ENCODE assay signal across 9 cellular contexts in the genomic region with DNA sequence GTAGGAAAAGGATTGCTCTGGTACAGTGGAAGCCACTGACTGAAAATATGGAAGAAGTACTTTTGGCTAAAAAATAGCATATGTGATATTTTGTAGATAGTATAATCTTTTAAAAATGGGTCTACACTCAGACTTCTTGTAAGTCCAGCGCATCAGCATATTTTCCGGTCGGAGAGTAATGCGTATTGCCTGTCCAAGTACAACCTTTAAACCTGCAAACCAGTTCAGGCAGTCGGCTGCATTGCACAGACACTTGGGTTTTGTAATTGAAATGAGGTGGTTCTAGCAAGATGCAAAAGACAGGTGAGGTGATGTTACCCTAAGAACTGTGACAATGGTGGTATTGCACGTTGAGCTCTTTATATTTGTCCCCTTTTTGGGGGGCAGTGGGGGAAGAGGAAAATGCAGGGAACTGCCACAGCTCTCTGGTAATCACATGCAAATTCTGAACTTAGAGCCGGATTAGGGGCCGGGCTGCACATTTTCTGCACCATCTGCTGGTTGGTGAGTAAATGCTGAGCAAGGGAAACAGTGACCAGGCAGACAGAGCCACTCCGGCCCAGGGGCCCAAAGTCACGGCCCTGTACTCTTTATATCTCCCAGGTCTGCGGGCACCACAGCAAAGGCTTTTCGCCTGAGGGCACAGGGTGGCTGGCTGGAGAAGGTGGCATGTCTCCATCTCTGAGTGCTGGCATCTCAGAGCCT. TPM values are rescaled to one million over a fixed set of nuclear protein-coding genes. Genes with fewer than 3 reads are reported as not detected.
DNase-seq lines count a peak whose midpoint lies in the region; ATAC-seq, FAIRE-seq and TF ChIP-seq lines count a peak whose summit lies in the region.
"Had no signal": no experiment of that assay in that cellular context is flagged by ENCODE, and none has a peak within 500 bp of the region (broad histone marks: within the 10 kb centered on the region; RNA-seq: fewer than 3 reads in every experiment).

No MANE protein-coding gene starts in this region.

- no peak overlapping the region for H2BK120ac ChIP-seq in H1 (replicated peaks; ENCODE audit: low read depth, low read length)

- H4K8ac ChIP-seq in H1 (ENCODE audit: extremely low read depth, insufficient read depth, low read length), result no peak overlapping the region

- H3K56ac ChIP-seq in H1 (replicated peaks; ENCODE audit: insufficient read length, low read depth, low read length), result no peak overlapping the region

- H3K9ac ChIP-seq in H1 (replicated peaks in 1 of 4; ENCODE audit: extremely low read depth in 1 of 4, low read depth in 3 of 4, low read length in 3 of 4) (no peak overlapping the region), skeletal muscle satellite cell (ENCODE audit: low read depth, low read length) (no peak overlapping the region)

- no peak overlapping the region for H2AK5ac ChIP-seq in H1 (ENCODE audit: low read depth, low read length)

- no peak for TF ChIP-seq POLR2A in H1 (IDR thresholded peaks at IDR 0.05; ENCODE audit: control extremely low read depth in 1 of 2, low read depth in 2 of 2, low read length in 2 of 2)

- POLR2A ChIA-PET in H1 (lab: Charles Lee; ENCODE audit: partially characterized antibody), result interaction anchor here (0.9 kb wide), 2 partner anchors 13 to 137 kb away, joined by 3 read pairs; no protein-coding TSS in a partner anchor

- CTCF ChIA-PET in H1 (lab: Charles Lee; ENCODE audit: partially characterized antibody), result interaction anchor here (1.0 to 2.0 kb wide), 8 partner anchors 9 to 390 kb away, joined by 3 to 8 read pairs (median 4); no protein-coding TSS in a partner anchor

- peaks cover under 1% of the 10 kb centered on the region for H3K79me1 ChIP-seq in H1 (ENCODE audit: low read depth, low read length)

- H3K18ac ChIP-seq in H1 (ENCODE audit: extremely low read depth, low read length), result no peak overlapping the region

- 0 out of 2 replicates have a peak overlapping the region, but pooled peaks have one; percentile 46 for H2BK15ac ChIP-seq in H1 (ENCODE audit: low read length)

- WGBS in H1 (ENCODE audit: extremely low coverage in 1 of 2, insufficient coverage in 1 of 2, insufficient read length in 1 of 2, insufficient replicate concordance in 2 of 2, low coverage in 1 of 2, low lambda C conversion rate in 2 of 2, missing lambda C conversion rate in 1 of 2), 2 experiments, result 77% methylated on average over 12 of the region's 12 CpGs; no CpG with 5 or more reads in 1 of the 2 experiments

- no peak overlapping the region for H3K14ac ChIP-seq in H1 (ENCODE audit: insufficient read length)

- TF ChIP-seq EP300 in H1 (IDR thresholded peaks at IDR 0.05; ENCODE audit: borderline replicate concordance in 1 of 2, low read depth in 2 of 2, low read length in 2 of 2), result no peak

- H3K27ac ChIP-seq in H1 (ENCODE audit: low read depth, low read length), result no peak overlapping the region

- H3K36me3 ChIP-seq in H1 (ENCODE audit: control insufficient read depth in 2 of 4, insufficient read depth in 4 of 4, low read length in 3 of 4), result no peaks in the 10 kb centered on the region; a peak in 1 of 8 replicates
- H3K36me3 ChIP-seq in skeletal muscle satellite cell (ENCODE audit: insufficient read depth, low read length), result no peaks in the 10 kb centered on the region

- H3K4me2 ChIP-seq in H1 (ENCODE audit: insufficient read depth in 1 of 2, low read depth in 2 of 2, low read length in 2 of 2) (peak overlapping the region; percentile 90 to 91; a peak in 3 of 4 replicates), skeletal muscle satellite cell (ENCODE audit: low read length) (peak overlapping the region; percentile 99)

- peaks cover 14 to 46% (median 37%) of the 10 kb centered on the region in 4 experiments for H3K27me3 ChIP-seq in H1 (replicated peaks in 1 of 4; ENCODE audit: control insufficient read depth in 3 of 4, extremely low read depth in 1 of 4, insufficient read depth in 3 of 4, low read length in 3 of 4)
- H3K27me3 ChIP-seq in skeletal muscle satellite cell (ENCODE audit: control insufficient read depth, insufficient read depth, low read length), result peaks cover 14% of the 10 kb centered on the region

- no peak overlapping the region for H3K23ac ChIP-seq in H1 (ENCODE audit: insufficient read length)

- peak; percentile 36 for ATAC-seq in GM18511 (IDR thresholded peaks at IDR 0.05; ENCODE audit: unreplicated experiment)

- peak overlapping the region; percentile 69 for H3K4ac ChIP-seq in H1 (replicated peaks; ENCODE audit: insufficient read length, low read depth, low read length)

- H3K9me3 ChIP-seq in H1 (ENCODE audit: insufficient read depth in 2 of 2, low read depth in 1 of 2, low read length in 1 of 2) (no peaks in the 10 kb centered on the region), skeletal muscle satellite cell (replicated peaks; ENCODE audit: low read length) (no peaks in the 10 kb centered on the region)

- H2BK12ac ChIP-seq in H1 (ENCODE audit: low read depth, low read length), result no peak overlapping the region

- H4K91ac ChIP-seq in H1 (replicated peaks; ENCODE audit: insufficient read length, low read length), result no peak overlapping the region

- FAIRE-seq in H1 (lab: Jason Lieb, UNC), result no peak

- no peak overlapping the region for H2BK5ac ChIP-seq in H1 (ENCODE audit: low read depth, low read length)

- DNase-seq in LNCaP clone FGC (ENCODE audit: low read depth), result no peak
- no peak for DNase-seq in H1 (ENCODE audit: low read depth in 1 of 2, low spot score in 2 of 2)
- DNase-seq in OCI-M1 (lab: John Stamatoyannopoulos, UW), result no peak
- DNase-seq in NCI-H2029 treated with DMSO at 0.1 percent for 48 hours (lab: John Stamatoyannopoulos, UW), result no peak
- DNase-seq in HuH-7 (ENCODE audit: low spot score), result no peak
- DNase-seq in HuH-7.5 (ENCODE audit: low spot score), result no peak
- DNase-seq: NCI-H1092 had no signal

- peak overlapping the region; percentile 28 for H3K4me3 ChIP-seq in LNCaP clone FGC (ENCODE audit: low read depth, low read length)
- H3K4me3 ChIP-seq in H1 (ENCODE audit: extremely low read depth in 1 of 4, insufficient read depth in 2 of 4, low read depth in 3 of 4, low read length in 4 of 4), result peak overlapping the region in 1 of 4 experiments; percentile 5; a peak in 1 of 8 replicates
- H3K4me3 ChIP-seq in skeletal muscle satellite cell (ENCODE audit: low read length), result peak overlapping the region; percentile 90

- no peak overlapping the region for H2AFZ ChIP-seq in H1 (ENCODE audit: low read length)

- peaks cover 0 to 3% of the 10 kb centered on the region in 2 experiments; a peak in 1 of 4 replicates for H3K79me2 ChIP-seq in H1 (ENCODE audit: control insufficient read depth in 1 of 2, insufficient read depth in 2 of 2, low read length in 2 of 2)

- no peak overlapping the region for H4K5ac ChIP-seq in H1 (ENCODE audit: insufficient read length, low read depth, low read length)

- H2BK20ac ChIP-seq in H1 (ENCODE audit: low read length), result no peak overlapping the region

- TF ChIP-seq CTCF in LNCaP clone FGC (IDR thresholded peaks at IDR 0.05; ENCODE audit: control insufficient read depth, extremely low read depth, insufficient read depth) (no peak), H1 (IDR thresholded peaks at IDR 0.05; ENCODE audit: control extremely low read depth in 1 of 3, insufficient read depth in 1 of 3, low read depth in 1 of 3, low read length in 3 of 3) (no peak)

- H3K4me1 ChIP-seq in H1 (replicated peaks in 1 of 4; ENCODE audit: control insufficient read depth in 3 of 4, insufficient read depth in 4 of 4, low read length in 3 of 4) (peaks cover 6 to 11% (median 9%) of the 10 kb centered on the region in 4 experiments), skeletal muscle satellite cell (ENCODE audit: control insufficient read depth, insufficient read depth, low read length) (peaks cover 12% of the 10 kb centered on the region)

- TF ChIP-seq RAD21 in H1 (IDR thresholded peaks at IDR 0.05 in 1 of 2, conservative IDR thresholded peaks at IDR 0.05 in 1 of 2; ENCODE audit: low read depth in 2 of 2, low read length in 2 of 2), result no peak

- peaks cover 21% of the 10 kb centered on the region for H3K23me2 ChIP-seq in H1 (ENCODE audit: low read depth, low read length)

- peaks cover 4 to 19% of the 10 kb centered on the region in 2 experiments for H4K20me1 ChIP-seq in H1 (replicated peaks in 1 of 2; ENCODE audit: control insufficient read depth in 1 of 2, insufficient read depth in 2 of 2, low read length in 2 of 2)

TF ChIP-seq in H1, 55 proteins besides CTCF, POLR2A, EP300 and RAD21:
- TF ChIP-seq SIRT6 (IDR thresholded peaks at IDR 0.05; ENCODE audit: low read length), result no peak
- TF ChIP-seq MAFK (IDR thresholded peaks at IDR 0.05; ENCODE audit: low read depth, low read length), result peak; percentile 64; the same call in 1 of the 2 replicates

RNA-seq across cellular contexts. Expression of gene GPR137B, which starts 2.3 kb away (rescaled TPM):
- total RNA-seq in H1 (2021; fragmentation: NEBNext Ultra II Directional; extraction: Animal tissue kit (Norgen Biotek cat#: 25700)), result 7.4 and 7.7 TPM in 2 replicates
- polyA plus RNA-seq in H1 (2011; rRNA removed), result 6.4 and 6.9 TPM in 2 replicates
- 3.8 TPM for polyA plus RNA-seq in H1 (2011; cell fraction: cytosol; rRNA removed)
- 17.5 TPM for polyA plus RNA-seq in H1 (2011; cell fraction: nucleus; rRNA removed)
- polyA plus RNA-seq in H1 (2012, experiment 1 of 2), result 4.8 to 6.8 TPM (median 6.4 TPM) in 4 replicates
- polyA plus RNA-seq in H1 (2012, experiment 2 of 2), result 2.7 TPM
- polyA plus RNA-seq in H1 (2013, experiment 1 of 2), result 7.5 TPM
- 8.2 TPM for polyA plus RNA-seq in H1 (2013, experiment 2 of 2)
- polyA minus RNA-seq in H1 (2011; rRNA and poly(A)+ RNA removed), result 6.5 and 7.5 TPM in 2 replicates
- polyA minus RNA-seq in H1 (2011; cell fraction: cytosol; rRNA and poly(A)+ RNA removed), result 2.5 TPM
- polyA minus RNA-seq in H1 (2011; cell fraction: nucleus; rRNA and poly(A)+ RNA removed), result 16.5 TPM
- 7.4 and 9.9 TPM in 2 replicates for total RNA-seq in skeletal muscle satellite cell (2012; rRNA removed)
